ENCODE assay signal across 8 cellular contexts in the genomic region with DNA sequence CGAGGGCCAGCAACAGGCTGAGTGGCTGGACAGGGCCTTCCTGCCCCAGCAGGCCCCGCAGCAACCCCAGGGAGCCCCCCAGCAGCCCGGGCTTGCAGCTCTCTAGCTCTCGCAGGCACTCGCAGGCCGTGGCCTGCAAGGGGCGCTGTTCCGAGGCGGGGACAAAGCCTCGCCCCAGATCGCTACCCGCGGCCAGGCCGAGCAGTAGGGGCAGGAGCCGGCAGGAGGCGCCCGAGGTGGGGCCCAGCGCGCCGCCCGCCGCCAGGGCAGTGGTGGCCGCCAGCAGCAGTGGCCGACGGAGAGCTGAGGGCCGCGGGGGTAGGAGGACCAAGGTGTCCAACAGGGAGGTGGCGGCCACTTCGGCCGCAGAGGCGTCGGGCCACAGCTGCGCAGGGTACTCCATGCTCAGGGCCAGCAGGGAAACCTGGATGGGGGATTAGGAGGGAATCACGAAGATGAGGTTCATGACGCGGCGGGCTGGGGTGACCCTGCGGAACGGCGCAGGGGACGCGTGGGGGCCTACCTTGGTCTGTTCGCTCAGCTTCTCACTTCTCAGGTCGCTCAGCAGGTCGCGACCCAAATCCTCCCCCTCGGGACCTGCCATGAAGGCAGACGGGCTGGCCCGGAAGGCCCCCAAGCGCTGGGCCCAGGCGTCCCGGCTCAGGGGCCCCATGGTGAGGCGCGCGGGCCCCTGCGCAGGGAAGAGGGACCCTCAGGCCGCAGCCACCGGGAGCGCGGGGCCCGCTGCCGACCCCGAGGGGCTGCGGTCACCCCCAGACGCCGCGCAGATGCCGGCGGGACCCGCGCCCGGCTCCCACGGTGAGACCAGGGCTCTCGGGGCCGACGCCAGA. TPM values are rescaled to one million over a fixed set of nuclear protein-coding genes. Genes with fewer than 3 reads are reported as not detected.
DNase-seq lines count a peak whose midpoint lies in the region; ATAC-seq and TF ChIP-seq lines count a peak whose summit lies in the region.

No MANE protein-coding gene starts in this region.

- peak overlapping the region; percentile 48 for H3K4me3 ChIP-seq in CD4-positive, CD25-positive, alpha-beta regulatory T cell (ENCODE audit: low read depth, low read length)
- peak overlapping the region; percentile 82 for H3K4me3 ChIP-seq in fibroblast of pulmonary artery (replicated peaks; ENCODE audit: low read depth, low read length)

- TF ChIP-seq CTCF in fibroblast of pulmonary artery (IDR thresholded peaks at IDR 0.05; ENCODE audit: low read length, missing control alignments) (peak; percentile 62), nephron (IDR thresholded peaks at IDR 0.05; ENCODE audit: unreplicated experiment in 3 of 3) (peak; percentile 80 to 95 (median 87))

- no peaks in the 10 kb centered on the region for H3K9me3 ChIP-seq in CD4-positive, CD25-positive, alpha-beta regulatory T cell (ENCODE audit: control insufficient read depth in 2 of 2, low read length in 2 of 2)

- H3K27ac ChIP-seq in CD4-positive, CD25-positive, alpha-beta regulatory T cell (ENCODE audit: insufficient read depth, low read length, poor library complexity, severe bottlenecking), result peak overlapping the region; percentile 33

- peaks cover 11% of the 10 kb centered on the region for H3K27me3 Mint-ChIP-seq in CD4-positive, CD25-positive, alpha-beta regulatory T cell
- peaks cover 9% of the 10 kb centered on the region for H3K27me3 Mint-ChIP-seq in activated T-helper 2 cell treated with anti-CD3 and anti-CD28 coated beads, Interferon-gamma antibody, Interleukin-2, Interleukin-4, amounts not matched to agents 10 μg/mL and 5 μg/mL and 100 μg/mL, durations not matched to agents 14 hours and 24 hours and 36 hours (ENCODE audit: low read depth)
- H3K27me3 Mint-ChIP-seq in nephron (ENCODE audit: low read depth), result peaks cover 34% of the 10 kb centered on the region

- H3K27me3 ChIP-seq in CD4-positive, CD25-positive, alpha-beta regulatory T cell (ENCODE audit: control insufficient read depth, insufficient read depth, low read length), result peaks cover 2% of the 10 kb centered on the region

- peak overlapping the region in 2 of 3 donors; percentile 48 to 75 for H3K27ac Mint-ChIP-seq in CD4-positive, CD25-positive, alpha-beta regulatory T cell
- peak overlapping the region; percentile 91 for H3K27ac Mint-ChIP-seq in activated T-helper 2 cell treated with anti-CD3 and anti-CD28 coated beads, Interferon-gamma antibody, Interleukin-2, Interleukin-4, amounts not matched to agents 10 μg/mL and 5 μg/mL and 100 μg/mL, durations not matched to agents 14 hours and 24 hours and 36 hours
- H3K27ac Mint-ChIP-seq in nephron, result peak overlapping the region in 2 of 3 experiments; percentile 39 to 70

- peaks cover 27% of the 10 kb centered on the region for H3K4me1 ChIP-seq in CD4-positive, CD25-positive, alpha-beta regulatory T cell (ENCODE audit: control insufficient read depth, insufficient read depth, low read length, poor library complexity, severe bottlenecking)

- ATAC-seq in CD4-positive, CD25-positive, alpha-beta regulatory T cell (ENCODE audit: low read depth in 2 of 2), result peak; percentile 65 to 71
- peak; percentile 48 for ATAC-seq in GM19372 (IDR thresholded peaks at IDR 0.05; ENCODE audit: low read depth, unreplicated experiment)

- H3K4me1 Mint-ChIP-seq in CD4-positive, CD25-positive, alpha-beta regulatory T cell, result peaks cover 1 to 38% (median 9%) of the 10 kb centered on the region in 4 donors
- H3K4me1 Mint-ChIP-seq in activated T-helper 2 cell treated with anti-CD3 and anti-CD28 coated beads, Interferon-gamma antibody, Interleukin-2, Interleukin-4, amounts not matched to agents 10 μg/mL and 5 μg/mL and 100 μg/mL, durations not matched to agents 14 hours and 24 hours and 36 hours (ENCODE audit: low read depth), result peaks cover 26% of the 10 kb centered on the region
- no peaks in the 10 kb centered on the region for H3K4me1 Mint-ChIP-seq in nephron

- intact Hi-C loops in activated T-helper 2 cell treated with anti-CD3 and anti-CD28 coated beads, Interferon-gamma antibody, Interleukin-2, Interleukin-4, amounts not matched to agents 10 μg/mL and 5 μg/mL and 100 μg/mL, durations not matched to agents 14 hours and 24 hours and 36 hours (cut with micrococcal nuclease), result loop anchor here (1.0 kb wide), 3 partner anchors 11 to 209 kb away; no protein-coding TSS in a partner anchor

- H3K9me3 Mint-ChIP-seq in CD4-positive, CD25-positive, alpha-beta regulatory T cell, result no peaks in the 10 kb centered on the region
- H3K9me3 Mint-ChIP-seq in activated T-helper 2 cell treated with anti-CD3 and anti-CD28 coated beads, Interferon-gamma antibody, Interleukin-2, Interleukin-4, amounts not matched to agents 10 μg/mL and 5 μg/mL and 100 μg/mL, durations not matched to agents 14 hours and 24 hours and 36 hours, result no peaks in the 10 kb centered on the region
- no peaks in the 10 kb centered on the region for H3K9me3 Mint-ChIP-seq in nephron

- H3K4me3 Mint-ChIP-seq in CD4-positive, CD25-positive, alpha-beta regulatory T cell, result peak overlapping the region; percentile 78 to 91 (median 87)
- peak overlapping the region; percentile 89 for H3K4me3 Mint-ChIP-seq in activated T-helper 2 cell treated with anti-CD3 and anti-CD28 coated beads, Interferon-gamma antibody, Interleukin-2, Interleukin-4, amounts not matched to agents 10 μg/mL and 5 μg/mL and 100 μg/mL, durations not matched to agents 14 hours and 24 hours and 36 hours (ENCODE audit: low read depth)
- H3K4me3 Mint-ChIP-seq in nephron, result peak overlapping the region; percentile 87 to 91 (median 87)

- DNase-seq in CD4-positive, CD25-positive, alpha-beta regulatory T cell, result peak; percentile 50 to 85 (median 73)
- DNase-seq in HS-5 (ENCODE audit: low read depth) (peak; percentile 10), RPMI7951 (ENCODE audit: low read depth) (peak; percentile 70), fibroblast of pulmonary artery (ENCODE audit: low read depth) (peak; percentile 78)
- peak; percentile 83 for DNase-seq in activated T-helper 2 cell treated with anti-CD3 and anti-CD28 coated beads, Interferon-gamma antibody, Interleukin-2, Interleukin-4, amounts not matched to agents 10 μg/mL and 5 μg/mL and 100 μg/mL, durations not matched to agents 14 hours and 24 hours and 36 hours (ENCODE audit: low spot score)
- peak; percentile 77 for DNase-seq in stimulated activated naive CD4-positive, alpha-beta T cell treated with Interleukin-2 at 50 U/mL for 16 hours (lab: John Stamatoyannopoulos, UW)

- peaks cover 4% of the 10 kb centered on the region for H3K36me3 Mint-ChIP-seq in CD4-positive, CD25-positive, alpha-beta regulatory T cell
- peaks cover 24% of the 10 kb centered on the region for H3K36me3 Mint-ChIP-seq in activated T-helper 2 cell treated with anti-CD3 and anti-CD28 coated beads, Interferon-gamma antibody, Interleukin-2, Interleukin-4, amounts not matched to agents 10 μg/mL and 5 μg/mL and 100 μg/mL, durations not matched to agents 14 hours and 24 hours and 36 hours (ENCODE audit: low read depth)
- no peaks in the 10 kb centered on the region for H3K36me3 Mint-ChIP-seq in nephron (ENCODE audit: low read depth)

- peaks cover 11% of the 10 kb centered on the region for H3K36me3 ChIP-seq in CD4-positive, CD25-positive, alpha-beta regulatory T cell (ENCODE audit: control insufficient read depth, insufficient read depth, low read length)

RNA-seq across cellular contexts. Expression of gene AP5B1, which starts 0.6 kb away (rescaled TPM):
- total RNA-seq in CD4-positive, CD25-positive, alpha-beta regulatory T cell, result 16.8 TPM
- polyA plus RNA-seq in CD4-positive, CD25-positive, alpha-beta regulatory T cell, result 10 to 100 TPM in 1 of 4 donors, 1 to 10 TPM in 3; 7.6 to 10.8 (median 9.5) TPM
- total RNA-seq in RPMI7951 (2014; rRNA removed; shearing (Covaris generic)), result 4.2 and 6.7 TPM in 2 replicates
- total RNA-seq in activated T-helper 2 cell treated with anti-CD3 and anti-CD28 coated beads, Interferon-gamma antibody, Interleukin-2, Interleukin-4, amounts not matched to agents 10 μg/mL and 5 μg/mL and 100 μg/mL, durations not matched to agents 14 hours and 24 hours and 36 hours, result 24.6 and 24.9 TPM in 2 replicates

RNA-seq across cellular contexts. Expression of gene OVOL1, which starts 6.7 kb away (rescaled TPM):
- not detected for total RNA-seq in CD4-positive, CD25-positive, alpha-beta regulatory T cell
- not detected for polyA plus RNA-seq in CD4-positive, CD25-positive, alpha-beta regulatory T cell
- not detected in 2 replicates for total RNA-seq in RPMI7951 (2014; rRNA removed; shearing (Covaris generic))
- 0.16 TPM in 2 replicates for total RNA-seq in activated T-helper 2 cell treated with anti-CD3 and anti-CD28 coated beads, Interferon-gamma antibody, Interleukin-2, Interleukin-4, amounts not matched to agents 10 μg/mL and 5 μg/mL and 100 μg/mL, durations not matched to agents 14 hours and 24 hours and 36 hours

RNA-seq across cellular contexts. Expression of gene SNX32, which starts 53.6 kb away (rescaled TPM):
- 0.44 TPM for total RNA-seq in CD4-positive, CD25-positive, alpha-beta regulatory T cell
- polyA plus RNA-seq in CD4-positive, CD25-positive, alpha-beta regulatory T cell, result 1 to 10 TPM in 1 of 4 donors, under 1 TPM in 3; 0.32 to 1.3 (median 0.48) TPM
- 0.20 TPM in 1 of 2 replicates, not detected in the other for total RNA-seq in RPMI7951 (2014; rRNA removed; shearing (Covaris generic))
- total RNA-seq in activated T-helper 2 cell treated with anti-CD3 and anti-CD28 coated beads, Interferon-gamma antibody, Interleukin-2, Interleukin-4, amounts not matched to agents 10 μg/mL and 5 μg/mL and 100 μg/mL, durations not matched to agents 14 hours and 24 hours and 36 hours, result 0.64 and 0.96 TPM in 2 replicates

RNA-seq across cellular contexts. Expression of gene RNASEH2C, which starts 59.5 kb away (rescaled TPM):
- 28.3 TPM for total RNA-seq in CD4-positive, CD25-positive, alpha-beta regulatory T cell
- 10 to 100 TPM; 60.6 to 83.8 (median 72.6) TPM for polyA plus RNA-seq in CD4-positive, CD25-positive, alpha-beta regulatory T cell
- 38.3 and 54.8 TPM in 2 replicates for total RNA-seq in RPMI7951 (2014; rRNA removed; shearing (Covaris generic))
- total RNA-seq in activated T-helper 2 cell treated with anti-CD3 and anti-CD28 coated beads, Interferon-gamma antibody, Interleukin-2, Interleukin-4, amounts not matched to agents 10 μg/mL and 5 μg/mL and 100 μg/mL, durations not matched to agents 14 hours and 24 hours and 36 hours, result 85.0 and 94.0 TPM in 2 replicates

Comparison
In these comparisons a context has a peak if more than half of its experiments do, and no peak if none do; other contexts are left out.
1. Peak in every context shown above with its lines: DNase-seq, ATAC-seq, H3K4me3 ChIP-seq and H3K27ac ChIP-seq.
2. DNase-seq: peak in every context shown above with its lines; median percentile 83 in activated T-helper 2 cell treated with anti-CD3 and anti-CD28 coated beads, Interferon-gamma antibody, Interleukin-2, Interleukin-4, amounts not matched to agents 10 μg/mL and 5 μg/mL and 100 μg/mL, durations not matched to agents 14 hours and 24 hours and 36 hours; 78 in fibroblast of pulmonary artery; 77 in stimulated activated naive CD4-positive, alpha-beta T cell treated with Interleukin-2 at 50 U/mL for 16 hours; 73 in CD4-positive, CD25-positive, alpha-beta regulatory T cell; 70 in RPMI7951; 10 in HS-5.